16 cellular contexts compared by ENCODE assay signal in genomic region chr15:63000706-63001105, GRCh38.
"Had no signal": no experiment of that assay in that cellular context is flagged by ENCODE, and none has a peak within 500 bp of the region (broad histone marks: within the 10 kb centered on the region; RNA-seq: fewer than 3 reads in every experiment).

No MANE protein-coding gene starts in this region.

- H3K36me3 ChIP-seq: adrenal gland, ovary, thyroid gland, WERI-Rb-1 had no signal

- H3K9me3 Mint-ChIP-seq: activated naive CD4-positive, alpha-beta T cell treated with anti-CD3 and anti-CD28 coated beads, Interleukin-2, amount 50 U/mL, for 72 hours; activated T-helper 1 cell treated with anti-CD3 and anti-CD28 coated beads, Interleukin-12 subunit alpha, Interleukin-12 subunit beta, Interleukin-2, Interleukin-4 antibody, amounts not matched to agents 30 ng/mL and 10 ng/mL and 1 ng/mL, durations not matched to agents 14 hours and 24 hours and 36 hours; effector memory CD8-positive, alpha-beta T cell; stimulated activated naive B cell treated with anti-CD40 and anti-IgM and Interleukin-4, amounts not matched to agents 10 μg/mL and 1 μg/mL and 100 μg/mL, for 72 hours had no signal

- H3K4me3 ChIP-seq: adrenal gland, ovary, thyroid gland had no signal

- H3K4me3 Mint-ChIP-seq: activated T-helper 1 cell treated with anti-CD3 and anti-CD28 coated beads, Interleukin-12 subunit alpha, Interleukin-12 subunit beta, Interleukin-2, Interleukin-4 antibody, amounts not matched to agents 30 ng/mL and 10 ng/mL and 1 ng/mL, durations not matched to agents 14 hours and 24 hours and 36 hours; effector memory CD8-positive, alpha-beta T cell; naive B cell; stimulated activated naive B cell treated with anti-CD40 and anti-IgM and Interleukin-4, amounts not matched to agents 10 μg/mL and 1 μg/mL and 100 μg/mL, for 72 hours had no signal

- H3K4me1 ChIP-seq: adrenal gland, thyroid gland had no signal

- H3K36me3 Mint-ChIP-seq: activated naive CD4-positive, alpha-beta T cell treated with anti-CD3 and anti-CD28 coated beads, Interleukin-2, amount 50 U/mL, for 72 hours; naive B cell; stimulated activated naive B cell treated with anti-CD40 and anti-IgM and Interleukin-4, amounts not matched to agents 10 μg/mL and 1 μg/mL and 100 μg/mL, for 72 hours had no signal

- H3K27ac ChIP-seq: adrenal gland, epithelial cell of prostate, ovary, thyroid gland, WERI-Rb-1 had no signal

- H3K27me3 ChIP-seq: adrenal gland, ovary, thyroid gland had no signal

- H3K4me1 Mint-ChIP-seq: naive B cell; stimulated activated naive B cell treated with anti-CD40 and anti-IgM and Interleukin-4, amounts not matched to agents 10 μg/mL and 1 μg/mL and 100 μg/mL, for 72 hours had no signal

- DNase-seq: activated CD4-positive, alpha-beta T cell treated with anti-CD3 and anti-CD28 coated beads for 1 hour; activated CD4-positive, alpha-beta T cell treated with anti-CD3 and anti-CD28 coated beads, Interleukin-2, amount 50 U/mL, for 4 hours; activated gamma-delta T cell treated with Interleukin-2 at 50 U/mL for 16 hours; effector memory CD8-positive, alpha-beta T cell; foreskin fibroblast; hippocampal formation; naive B cell; ovary; stimulated activated naive B cell treated with anti-CD40 and anti-IgM and Interleukin-4, amounts not matched to agents 10 μg/mL and 1 μg/mL and 100 μg/mL, for 72 hours; SW 1271; thyroid gland had no signal

- ATAC-seq: activated naive CD4-positive, alpha-beta T cell treated with anti-CD3 and anti-CD28 coated beads, Interleukin-2, amount 50 U/mL, for 72 hours; effector memory CD8-positive, alpha-beta T cell; stimulated activated naive B cell treated with anti-CD40 and anti-IgM and Interleukin-4, amounts not matched to agents 10 μg/mL and 1 μg/mL and 100 μg/mL, for 72 hours had no signal

- H3K9me3 ChIP-seq: adrenal gland, ovary, thyroid gland had no signal

- H3K27ac Mint-ChIP-seq: activated T-helper 1 cell treated with anti-CD3 and anti-CD28 coated beads, Interleukin-12 subunit alpha, Interleukin-12 subunit beta, Interleukin-2, Interleukin-4 antibody, amounts not matched to agents 30 ng/mL and 10 ng/mL and 1 ng/mL, durations not matched to agents 14 hours and 24 hours and 36 hours; effector memory CD8-positive, alpha-beta T cell; naive B cell; stimulated activated naive B cell treated with anti-CD40 and anti-IgM and Interleukin-4, amounts not matched to agents 10 μg/mL and 1 μg/mL and 100 μg/mL, for 72 hours had no signal
